In genomic region chr6:62400521-62401259, GRCh38 we compare ENCODE assay signal across 29 cellular contexts.
"Had no signal": no experiment of that assay in that cellular context is flagged by ENCODE, and none has a peak within 500 bp of the region (broad histone marks: within the 10 kb centered on the region; RNA-seq: fewer than 3 reads in every experiment).

No MANE protein-coding gene starts in this region.

- DNase-seq: activated CD4-positive, alpha-beta memory T cell treated with anti-CD3 and anti-CD28 coated beads, Interleukin-2, amount 10 ng/mL, durations not matched to agents 7 days and 5 days; activated CD4-positive, alpha-beta T cell treated with anti-CD3 and anti-CD28 coated beads for 36 hours; activated CD4-positive, alpha-beta T cell treated with anti-CD3 and anti-CD28 coated beads, Interleukin-2, amount 10 ng/mL, durations not matched to agents 24 days and 14 days; activated CD4-positive, alpha-beta T cell treated with anti-CD3 and anti-CD28 coated beads, Interleukin-2, amount 50 U/mL, for 4 hours; activated CD4-positive, CD25-positive, alpha-beta regulatory T cell; activated CD4-positive, CD25-positive, alpha-beta regulatory T cell treated with anti-CD3 and anti-CD28 coated beads, Interleukin-2, amount 50 U/mL, for 72 hours; activated CD8-positive, alpha-beta memory T cell treated with anti-CD3 and anti-CD28 coated beads, Interleukin-2, amount 50 U/mL, for 48 hours; activated gamma-delta T cell; activated naive CD4-positive, alpha-beta T cell; activated naive CD4-positive, alpha-beta T cell treated with anti-CD3 and anti-CD28 coated beads, Interleukin-2, amount 10 ng/mL, durations not matched to agents 7 days and 5 days; activated naive CD8-positive, alpha-beta T cell treated with anti-CD3 and anti-CD28 coated beads, Interleukin-2, amount 10 ng/mL, durations not matched to agents 7 days and 5 days; activated T-cell treated with anti-CD3 and anti-CD28 coated beads for 4 hours; activated T-cell treated with anti-CD3 and anti-CD28 coated beads, Interleukin-2, amount 50 U/mL, for 24 hours; activated T-cell treated with anti-CD3 and anti-CD28 coated beads, Interleukin-2, amount 50 U/mL, for 72 hours; central memory CD4-positive, alpha-beta T cell; cerebellar nuclear complex; colonic mucosa; dorsolateral prefrontal cortex; effector memory CD8-positive, alpha-beta T cell; esophagus squamous epithelium; head of caudate nucleus; T-helper 2 cell had no signal

- H3K27ac ChIP-seq: ascending aorta, breast epithelium, cardiac muscle cell, colonic mucosa, dorsolateral prefrontal cortex, epithelial cell of prostate, esophagus squamous epithelium had no signal

- H3K9me3 ChIP-seq: ascending aorta, breast epithelium, colonic mucosa, esophagus squamous epithelium had no signal

- H3K4me1 ChIP-seq: ascending aorta, breast epithelium, colonic mucosa, esophagus squamous epithelium had no signal

- ATAC-seq: activated CD4-positive, alpha-beta T cell treated with anti-CD3 and anti-CD28 coated beads for 36 hours; activated naive CD4-positive, alpha-beta T cell treated with anti-CD3 and anti-CD28 coated beads, Interleukin-2, amount 50 U/mL, for 72 hours; activated T-cell treated with anti-CD3 and anti-CD28 coated beads, Interleukin-2, amount 50 U/mL, for 72 hours; effector memory CD8-positive, alpha-beta T cell had no signal

- H3K36me3 Mint-ChIP-seq: activated naive CD4-positive, alpha-beta T cell treated with anti-CD3 and anti-CD28 coated beads, Interleukin-2, amount 10 ng/mL, durations not matched to agents 7 days and 5 days; activated naive CD8-positive, alpha-beta T cell treated with anti-CD3 and anti-CD28 coated beads, Interleukin-2, amount 10 ng/mL, durations not matched to agents 7 days and 5 days; brain had no signal

- H3K4me3 Mint-ChIP-seq: activated CD4-positive, alpha-beta memory T cell treated with anti-CD3 and anti-CD28 coated beads, Interleukin-2, amount 10 ng/mL, durations not matched to agents 7 days and 5 days; activated CD4-positive, alpha-beta T cell treated with anti-CD3 and anti-CD28 coated beads for 36 hours; activated CD4-positive, alpha-beta T cell treated with anti-CD3 and anti-CD28 coated beads, Interleukin-2, amount 10 ng/mL, durations not matched to agents 24 days and 14 days; activated naive CD4-positive, alpha-beta T cell treated with anti-CD3 and anti-CD28 coated beads, Interleukin-2, amount 10 ng/mL, durations not matched to agents 7 days and 5 days; activated naive CD8-positive, alpha-beta T cell treated with anti-CD3 and anti-CD28 coated beads, Interleukin-2, amount 10 ng/mL, durations not matched to agents 7 days and 5 days; activated T-cell treated with anti-CD3 and anti-CD28 coated beads, Interleukin-2, amount 50 U/mL, for 24 hours; activated T-cell treated with anti-CD3 and anti-CD28 coated beads, Interleukin-2, amount 50 U/mL, for 72 hours; brain; effector memory CD8-positive, alpha-beta T cell had no signal

- FAIRE-seq: endothelial cell of umbilical vein had no signal

- H3K27me3 Mint-ChIP-seq: activated CD4-positive, alpha-beta memory T cell treated with anti-CD3 and anti-CD28 coated beads, Interleukin-2, amount 10 ng/mL, durations not matched to agents 7 days and 5 days; activated CD4-positive, alpha-beta T cell treated with anti-CD3 and anti-CD28 coated beads for 36 hours; activated CD4-positive, alpha-beta T cell treated with anti-CD3 and anti-CD28 coated beads, Interleukin-2, amount 10 ng/mL, durations not matched to agents 24 days and 14 days; activated naive CD4-positive, alpha-beta T cell treated with anti-CD3 and anti-CD28 coated beads, Interleukin-2, amount 10 ng/mL, durations not matched to agents 7 days and 5 days; activated naive CD8-positive, alpha-beta T cell treated with anti-CD3 and anti-CD28 coated beads, Interleukin-2, amount 10 ng/mL, durations not matched to agents 7 days and 5 days; activated T-cell treated with anti-CD3 and anti-CD28 coated beads, Interleukin-2, amount 50 U/mL, for 24 hours; brain; effector memory CD8-positive, alpha-beta T cell had no signal

- H3K36me3 ChIP-seq: ascending aorta, breast epithelium, cardiac muscle cell, colonic mucosa, esophagus squamous epithelium had no signal

- H3K27ac Mint-ChIP-seq: activated CD4-positive, alpha-beta memory T cell treated with anti-CD3 and anti-CD28 coated beads, Interleukin-2, amount 10 ng/mL, durations not matched to agents 7 days and 5 days; activated CD4-positive, alpha-beta T cell treated with anti-CD3 and anti-CD28 coated beads for 36 hours; activated CD4-positive, alpha-beta T cell treated with anti-CD3 and anti-CD28 coated beads, Interleukin-2, amount 10 ng/mL, durations not matched to agents 24 days and 14 days; activated naive CD4-positive, alpha-beta T cell treated with anti-CD3 and anti-CD28 coated beads, Interleukin-2, amount 10 ng/mL, durations not matched to agents 7 days and 5 days; activated naive CD4-positive, alpha-beta T cell treated with anti-CD3 and anti-CD28 coated beads, Interleukin-2, amount 50 U/mL, for 72 hours; activated naive CD8-positive, alpha-beta T cell treated with anti-CD3 and anti-CD28 coated beads, Interleukin-2, amount 10 ng/mL, durations not matched to agents 7 days and 5 days; activated T-cell treated with anti-CD3 and anti-CD28 coated beads, Interleukin-2, amount 50 U/mL, for 24 hours; activated T-cell treated with anti-CD3 and anti-CD28 coated beads, Interleukin-2, amount 50 U/mL, for 72 hours; brain; effector memory CD8-positive, alpha-beta T cell had no signal

- H3K9me3 Mint-ChIP-seq: activated naive CD8-positive, alpha-beta T cell treated with anti-CD3 and anti-CD28 coated beads, Interleukin-2, amount 10 ng/mL, durations not matched to agents 7 days and 5 days had no signal

- H3K27me3 ChIP-seq: ascending aorta, breast epithelium, cardiac muscle cell, colonic mucosa, esophagus squamous epithelium had no signal

- H3K4me3 ChIP-seq: ascending aorta, breast epithelium, cardiac muscle cell, colonic mucosa, dorsolateral prefrontal cortex, esophagus squamous epithelium had no signal

- H3K4me1 Mint-ChIP-seq: activated CD4-positive, alpha-beta memory T cell treated with anti-CD3 and anti-CD28 coated beads, Interleukin-2, amount 10 ng/mL, durations not matched to agents 7 days and 5 days; activated CD4-positive, alpha-beta T cell treated with anti-CD3 and anti-CD28 coated beads for 36 hours; activated CD4-positive, alpha-beta T cell treated with anti-CD3 and anti-CD28 coated beads, Interleukin-2, amount 10 ng/mL, durations not matched to agents 24 days and 14 days; activated naive CD4-positive, alpha-beta T cell treated with anti-CD3 and anti-CD28 coated beads, Interleukin-2, amount 10 ng/mL, durations not matched to agents 7 days and 5 days; activated naive CD8-positive, alpha-beta T cell treated with anti-CD3 and anti-CD28 coated beads, Interleukin-2, amount 10 ng/mL, durations not matched to agents 7 days and 5 days; brain had no signal
